In genomic region chr17:60139438-60140285, GRCh38 we compare ENCODE assay signal across 1 cellular context.
A peak's percentile ranks its signal among the peaks of the same experiment; 100 is the strongest.
TF ChIP-seq lines count a peak whose summit lies in the region.

No MANE protein-coding gene starts in this region.

TF ChIP-seq in HepG2, 621 proteins besides CTCF, POLR2A, EP300 and RAD21 (continued from another document and continues in another):
- TF ChIP-seq ZNF234 (CRISPR knock-in tag; conservative IDR thresholded peaks at IDR 0.05) (peak; percentile 96), HCFC1 (IDR thresholded peaks at IDR 0.05; ENCODE audit: low read depth, low read length) (0 out of 2 replicates have a peak, but pooled peaks have one; percentile 24), ELF3 (CRISPR knock-in tag; IDR thresholded peaks at IDR 0.05) (peak; percentile 92), ZNF629 (CRISPR knock-in tag; conservative IDR thresholded peaks at IDR 0.05) (peak; percentile 37; the same call in 1 of the 2 replicates), ZBTB49 (CRISPR knock-in tag; IDR thresholded peaks at IDR 0.05; ENCODE audit: borderline replicate concordance) (peak; percentile 98), ATF3 (CRISPR knock-in tag; IDR thresholded peaks at IDR 0.05) (peak; percentile 92), BHLHE40 (IDR thresholded peaks at IDR 0.05; ENCODE audit: low read length) (0 out of 2 replicates have a peak, but pooled peaks have one; percentile 11), ZNF235 (CRISPR knock-in tag; IDR thresholded peaks at IDR 0.05; ENCODE audit: borderline replicate concordance) (peak; percentile 99), ATF7 (IDR thresholded peaks at IDR 0.05) (no peak), ATF7 (CRISPR knock-in tag; IDR thresholded peaks at IDR 0.05) (no peak; the same call in 1 of the 2 replicates), REL (CRISPR knock-in tag; conservative IDR thresholded peaks at IDR 0.05) (peak; percentile 95), ZNF496 (CRISPR knock-in tag; IDR thresholded peaks at IDR 0.05; ENCODE audit: insufficient replicate concordance) (no peak), ZBTB25 (CRISPR knock-in tag; IDR thresholded peaks at IDR 0.05) (peak; percentile 97), CSRNP1 (CRISPR knock-in tag; IDR thresholded peaks at IDR 0.05) (peak; percentile 94), POLR2G (IDR thresholded peaks at IDR 0.05; ENCODE audit: low read depth, low read length) (no peak), EZH2 (conservative IDR thresholded peaks at IDR 0.05; ENCODE audit: low read depth, low read length) (no peak; the same call in 1 of the 2 replicates), HIC2 (CRISPR knock-in tag; IDR thresholded peaks at IDR 0.05; ENCODE audit: low read depth) (peak; percentile 28; the same call in 1 of the 2 replicates), ZNF142 (CRISPR knock-in tag; IDR thresholded peaks at IDR 0.05) (peak; percentile 90), KLF16 (CRISPR knock-in tag; IDR thresholded peaks at IDR 0.05) (peak; percentile 100), DNMT3B (CRISPR knock-in tag; conservative IDR thresholded peaks at IDR 0.05) (peak; percentile 96; the same call in 1 of the 2 replicates), PBX3 (CRISPR knock-in tag; IDR thresholded peaks at IDR 0.05; ENCODE audit: borderline replicate concordance) (peak; percentile 82; the same call in 1 of the 2 replicates), KDM4B (CRISPR knock-in tag; IDR thresholded peaks at IDR 0.05) (peak; percentile 99), ZFP91 (CRISPR knock-in tag; IDR thresholded peaks at IDR 0.05; ENCODE audit: borderline replicate concordance) (peak; percentile 95), NFKBIZ (CRISPR knock-in tag; IDR thresholded peaks at IDR 0.05) (peak; percentile 97), CHCHD3 (CRISPR knock-in tag; IDR thresholded peaks at IDR 0.05) (peak; percentile 99), ZNF503 (CRISPR knock-in tag; IDR thresholded peaks at IDR 0.05) (no peak), ZNF501 (CRISPR knock-in tag; IDR thresholded peaks at IDR 0.05) (peak; percentile 93), ZNF703 (CRISPR knock-in tag; IDR thresholded peaks at IDR 0.05; ENCODE audit: borderline replicate concordance) (peak; percentile 71; the same call in 1 of the 2 replicates), RORA (CRISPR knock-in tag; IDR thresholded peaks at IDR 0.05) (no peak), HMGXB4 (CRISPR knock-in tag; IDR thresholded peaks at IDR 0.05; ENCODE audit: borderline replicate concordance in 1 of 2, low read depth in 1 of 2) (peak; percentile 68 to 94), SMAD9 (CRISPR knock-in tag; IDR thresholded peaks at IDR 0.05) (peak; percentile 85; the same call in 1 of the 2 replicates), RBFOX2 (IDR thresholded peaks at IDR 0.05; ENCODE audit: low read depth, low read length) (no peak), FOXA3 (CRISPR knock-in tag; IDR thresholded peaks at IDR 0.05) (peak; percentile 76), SMYD3 (CRISPR knock-in tag; IDR thresholded peaks at IDR 0.05) (peak; percentile 78; the same call in 1 of the 2 replicates), TSC22D2 (CRISPR knock-in tag; IDR thresholded peaks at IDR 0.05; ENCODE audit: borderline replicate concordance) (peak; percentile 100), NKX3-1 (CRISPR knock-in tag; IDR thresholded peaks at IDR 0.05) (peak; percentile 99)
